ENCODE assay signal across 7 cellular contexts in the genomic region with DNA sequence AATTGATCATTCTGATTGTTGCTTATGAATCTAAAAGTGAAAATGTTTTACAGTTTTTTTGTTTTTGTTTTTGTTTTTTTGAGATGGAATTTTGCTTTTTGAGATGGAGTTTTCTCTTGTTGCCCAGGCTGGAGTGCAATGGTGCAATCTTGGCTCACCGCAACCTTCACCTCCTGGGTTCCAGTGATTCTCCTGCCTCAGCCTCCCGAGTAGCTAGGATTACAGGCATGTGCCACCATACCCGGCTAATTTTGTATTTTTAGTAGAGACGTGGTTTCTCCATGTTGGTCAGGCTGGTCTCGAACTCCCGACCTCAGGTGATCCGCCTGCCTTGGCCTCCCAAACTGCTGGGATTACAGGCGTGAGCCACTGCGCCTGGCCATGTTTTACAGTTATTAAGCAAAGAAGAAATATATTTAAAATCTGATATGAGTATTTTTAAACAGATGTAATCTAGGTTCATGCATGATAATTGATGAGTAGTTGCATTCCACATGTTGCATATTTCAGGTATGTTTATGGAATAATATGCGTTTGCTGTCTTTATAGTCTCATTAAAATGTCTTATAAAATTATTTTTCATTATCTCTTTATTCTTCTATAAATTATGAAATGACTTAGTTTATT.
DNase-seq lines count a peak whose midpoint lies in the region; ATAC-seq, FAIRE-seq and TF ChIP-seq lines count a peak whose summit lies in the region.
"Not testable (repeated sequence)": the region's sequence is repeated elsewhere in the genome, so short reads cannot be mapped to it uniquely, and the experiment has no call there.

No MANE protein-coding gene starts in this region.

- ATAC-seq in PC-3, GM12878: not testable (repeated sequence)

- not testable (repeated sequence) for H3K9me2 ChIP-seq in DOHH2 (replicated peaks; ENCODE audit: control insufficient read depth, low read length); PC-3 (replicated peaks; ENCODE audit: low read length)

- not testable (repeated sequence) for H3K9ac ChIP-seq in PC-3 (ENCODE audit: low read length); GM12878 (ENCODE audit: control insufficient read depth, insufficient read depth, low read length); skeletal muscle satellite cell (ENCODE audit: low read depth, low read length)

- TF ChIP-seq POLR2A in GM12878 (IDR thresholded peaks at IDR 0.05; ENCODE audit: low read depth, low read length) = not testable (repeated sequence)

- not testable (repeated sequence) for H3K27me3 ChIP-seq in DOHH2 (ENCODE audit: control insufficient read depth, low read length); PC-3 (ENCODE audit: low read length); GM12878 (replicated peaks in 1 of 2; ENCODE audit: control insufficient read depth in 2 of 2, insufficient read depth in 2 of 2, low read length in 1 of 2); skeletal muscle satellite cell (ENCODE audit: control insufficient read depth, insufficient read depth, low read length)

- H3K9me3 Mint-ChIP-seq in activated CD4-positive, alpha-beta T cell treated with anti-CD3 and anti-CD28 coated beads, Interleukin-2, amount 10 ng/mL, durations not matched to agents 24 days and 14 days = peaks cover 14% of the 10 kb centered on the region
- H3K9me3 Mint-ChIP-seq in activated naive CD4-positive, alpha-beta T cell treated with anti-CD3 and anti-CD28 coated beads for 36 hours = not testable (repeated sequence)

- TF ChIP-seq EP300 in GM12878 (IDR thresholded peaks at IDR 0.05; ENCODE audit: borderline replicate concordance in 1 of 2, control insufficient read depth in 1 of 2, low read depth in 2 of 2, low read length in 2 of 2) = not testable (repeated sequence)

- WGBS in GM12878 (ENCODE audit: insufficient coverage, insufficient replicate concordance, low lambda C conversion rate, missing lambda C conversion rate) = 78% methylated on average over 10 of the region's 10 CpGs

- not testable (repeated sequence) for H3K27me3 Mint-ChIP-seq in activated CD4-positive, alpha-beta T cell treated with anti-CD3 and anti-CD28 coated beads, Interleukin-2, amount 10 ng/mL, durations not matched to agents 24 days and 14 days; activated naive CD4-positive, alpha-beta T cell treated with anti-CD3 and anti-CD28 coated beads for 36 hours (ENCODE audit: low read depth)

- H3K9me3 ChIP-seq in DOHH2 (ENCODE audit: control insufficient read depth, insufficient read depth, low read length); PC-3 (ENCODE audit: low read length); GM12878 (replicated peaks; ENCODE audit: control insufficient read depth, insufficient read depth, low read length); skeletal muscle satellite cell (replicated peaks; ENCODE audit: low read length): not testable (repeated sequence)

- peaks cover 21% of the 10 kb centered on the region for H3K36me3 Mint-ChIP-seq in activated CD4-positive, alpha-beta T cell treated with anti-CD3 and anti-CD28 coated beads, Interleukin-2, amount 10 ng/mL, durations not matched to agents 24 days and 14 days (ENCODE audit: low read depth)
- peaks cover 17% of the 10 kb centered on the region for H3K36me3 Mint-ChIP-seq in activated naive CD4-positive, alpha-beta T cell treated with anti-CD3 and anti-CD28 coated beads for 36 hours (ENCODE audit: low read depth)

- RAD21 ChIA-PET in GM12878 (lab: Charles Lee; ENCODE audit: unreplicated experiment) = interaction anchor here (2.1 to 2.7 kb wide), 3 partner anchors 8 to 38 kb away, joined by 10 to 15 read pairs (median 14); no protein-coding TSS in a partner anchor

- H3K4me1 ChIP-seq in DOHH2 (ENCODE audit: control insufficient read depth, low read length) (peaks cover 98% of the 10 kb centered on the region), PC-3 (ENCODE audit: insufficient read depth, low read length) (peaks cover 10% of the 10 kb centered on the region), GM12878 (ENCODE audit: control insufficient read depth, insufficient read depth, low read length) (peaks cover 66% of the 10 kb centered on the region), skeletal muscle satellite cell (ENCODE audit: control insufficient read depth, insufficient read depth, low read length) (peaks cover 31% of the 10 kb centered on the region)

- H3K79me2 ChIP-seq in DOHH2 (ENCODE audit: control insufficient read depth, low read length) (peaks cover 80% of the 10 kb centered on the region), GM12878 (ENCODE audit: control insufficient read depth, insufficient read depth, low read length) (peaks cover 88% of the 10 kb centered on the region)
- not testable (repeated sequence) for H3K79me2 ChIP-seq in PC-3 (ENCODE audit: low read length)

- SMC1A ChIA-PET in GM12878 (lab: Charles Lee; ENCODE audit: uncharacterized antibody, unreplicated experiment) = interaction anchor here (2.9 kb wide), 1 partner anchor 10 kb away, joined by 24 read pairs; no protein-coding TSS in a partner anchor

- H3K4me1 Mint-ChIP-seq in activated CD4-positive, alpha-beta T cell treated with anti-CD3 and anti-CD28 coated beads, Interleukin-2, amount 10 ng/mL, durations not matched to agents 24 days and 14 days = peaks cover 40% of the 10 kb centered on the region
- peaks cover 75% of the 10 kb centered on the region for H3K4me1 Mint-ChIP-seq in activated naive CD4-positive, alpha-beta T cell treated with anti-CD3 and anti-CD28 coated beads for 36 hours (ENCODE audit: low read depth)

- not testable (repeated sequence) for H3K4me3 ChIP-seq in DOHH2 (ENCODE audit: low read length); PC-3 (ENCODE audit: low read length); GM12878
- H3K4me3 ChIP-seq in fibroblast of pulmonary artery (replicated peaks; ENCODE audit: low read depth, low read length) (peak overlapping the region; percentile 50), skeletal muscle satellite cell (ENCODE audit: low read length) (peak overlapping the region; percentile 66)

- H3K4me3 Mint-ChIP-seq in activated CD4-positive, alpha-beta T cell treated with anti-CD3 and anti-CD28 coated beads, Interleukin-2, amount 10 ng/mL, durations not matched to agents 24 days and 14 days = peak overlapping the region; percentile 67
- peak overlapping the region; percentile 33 for H3K4me3 Mint-ChIP-seq in activated naive CD4-positive, alpha-beta T cell treated with anti-CD3 and anti-CD28 coated beads for 36 hours

- H3F3A ChIP-seq in DOHH2 (ENCODE audit: control insufficient read depth, insufficient read depth) = peaks cover 61% of the 10 kb centered on the region
- not testable (repeated sequence) for H3F3A ChIP-seq in PC-3 (ENCODE audit: low read length, unreplicated experiment)

- not testable (repeated sequence) for BruUV-seq in PC-3 (replicated peaks; lab: Mats Ljungman, UMichigan); GM12878 (replicated peaks; lab: Mats Ljungman, UMichigan)

- CTCF ChIA-PET in PC-3 (lab: Charles Lee); activated naive CD4-positive, alpha-beta T cell treated with anti-CD3 and anti-CD28 coated beads for 36 hours (lab: Charles Lee): not testable (repeated sequence)
- CTCF ChIA-PET in GM12878 (lab: Yijun Ruan, JAX) = interaction anchor here (2.0 kb wide), 1 partner anchor 10 kb away, joined by 8 read pairs; no protein-coding TSS in a partner anchor

- peak overlapping the region; percentile 83 for H3K4me2 ChIP-seq in DOHH2 (ENCODE audit: low read length)
- H3K4me2 ChIP-seq in PC-3 (ENCODE audit: low read length) = 0 out of 2 replicates have a peak overlapping the region, but pooled peaks have one; percentile 73
- peak overlapping the region; percentile 20; the same call in 1 of the 2 replicates for H3K4me2 ChIP-seq in GM12878 (ENCODE audit: control insufficient read depth, insufficient read depth)
- H3K4me2 ChIP-seq in skeletal muscle satellite cell (ENCODE audit: low read length) = peak overlapping the region; percentile 85

- H3K27ac ChIP-seq in DOHH2 (ENCODE audit: low read depth, low read length) (peak overlapping the region; percentile 99), GM12878 (ENCODE audit: control insufficient read depth, insufficient read depth) (peak overlapping the region; percentile 90)
- not testable (repeated sequence) for H3K27ac ChIP-seq in PC-3 (ENCODE audit: low read length)

- H4K20me1 ChIP-seq in DOHH2 (ENCODE audit: control insufficient read depth, insufficient read depth, low read depth, low read length); PC-3 (ENCODE audit: low read length); GM12878 (ENCODE audit: control insufficient read depth, insufficient read depth): not testable (repeated sequence)

- DNase-seq in PC-3; activated CD4-positive, alpha-beta T cell treated with anti-CD3 and anti-CD28 coated beads, Interleukin-2, amount 10 ng/mL, durations not matched to agents 24 days and 14 days; activated naive CD4-positive, alpha-beta T cell treated with anti-CD3 and anti-CD28 coated beads for 36 hours; GM12878 (ENCODE audit: low read depth, low spot score); fibroblast of pulmonary artery (ENCODE audit: low read depth): not testable (repeated sequence)

- FAIRE-seq in GM12878 (lab: Jason Lieb, UNC) = not testable (repeated sequence)

- in situ Hi-C loops in GM12878 (cut with MboI) = not testable (repeated sequence)

- peaks cover 44% of the 10 kb centered on the region for H3K36me3 ChIP-seq in DOHH2 (ENCODE audit: control insufficient read depth, low read length)
- not testable (repeated sequence) for H3K36me3 ChIP-seq in PC-3 (ENCODE audit: low read depth, low read length); GM12878 (ENCODE audit: control insufficient read depth in 2 of 2, insufficient read depth in 2 of 2, low read length in 1 of 2); skeletal muscle satellite cell (ENCODE audit: insufficient read depth, low read length)

- H3K27ac Mint-ChIP-seq in activated CD4-positive, alpha-beta T cell treated with anti-CD3 and anti-CD28 coated beads, Interleukin-2, amount 10 ng/mL, durations not matched to agents 24 days and 14 days = peak overlapping the region; percentile 86
- peak overlapping the region; percentile 91 for H3K27ac Mint-ChIP-seq in activated naive CD4-positive, alpha-beta T cell treated with anti-CD3 and anti-CD28 coated beads for 36 hours

- POLR2A ChIA-PET in PC-3 (lab: Charles Lee; ENCODE audit: unreplicated experiment) = not testable (repeated sequence)
- POLR2A ChIA-PET in GM12878 (lab: Charles Lee) = interaction anchor here (2.2 kb wide), 1 partner anchor 10 kb away, joined by 10 read pairs; no protein-coding TSS in a partner anchor

- not testable (repeated sequence) for TF ChIP-seq RAD21 in GM12878 (IDR thresholded peaks at IDR 0.05; ENCODE audit: insufficient read depth, low read depth, low read length)

- not testable (repeated sequence) for H2AFZ ChIP-seq in PC-3 (ENCODE audit: low read length); GM12878 (ENCODE audit: control insufficient read depth, low read depth, low read length)

- intact Hi-C loops in PC-3 (cut with micrococcal nuclease) = not testable (repeated sequence)
- intact Hi-C loops in activated CD4-positive, alpha-beta T cell treated with anti-CD3 and anti-CD28 coated beads, Interleukin-2, amount 10 ng/mL, durations not matched to agents 24 days and 14 days (cut with micrococcal nuclease) = loop anchor here (1.0 to 5.0 kb wide), 5 partner anchors 9 to 1034 kb away; a partner anchor contains a TSS
- intact Hi-C loops in activated naive CD4-positive, alpha-beta T cell treated with anti-CD3 and anti-CD28 coated beads for 36 hours (cut with micrococcal nuclease) = loop anchor here (2.0 to 10.0 kb wide), 4 partner anchors 81 to 797 kb away; a partner anchor contains a TSS
- intact Hi-C loops in GM12878 (cut with micrococcal nuclease; ENCODE audit: unreplicated experiment) = loop anchor here (2.0 to 5.0 kb wide), 5 partner anchors 79 to 264 kb away; no protein-coding TSS in a partner anchor

- TF ChIP-seq CTCF in DOHH2 (IDR thresholded peaks at IDR 0.05; ENCODE audit: low read depth, low read length, poor library complexity, severe bottlenecking); PC-3 (conservative IDR thresholded peaks at IDR 0.05; ENCODE audit: low read depth, low read length); GM12878 (IDR thresholded peaks at IDR 0.05 in 2 of 3, conservative IDR thresholded peaks at IDR 0.05 in 1 of 3; ENCODE audit: control insufficient read depth in 2 of 3, extremely low read depth in 1 of 3, insufficient read depth in 1 of 3, low read depth in 3 of 3, low read length in 3 of 3); fibroblast of pulmonary artery (IDR thresholded peaks at IDR 0.05; ENCODE audit: low read length, missing control alignments): not testable (repeated sequence)

Comparison
In these comparisons a context has a peak if more than half of its experiments do, and no peak if none do; other contexts are left out.
1. H3K4me2 ChIP-seq: peak in every context shown above with its lines; median percentile 85 in skeletal muscle satellite cell; 83 in DOHH2; 73 in PC-3; 20 in GM12878.